In the genomic region with DNA sequence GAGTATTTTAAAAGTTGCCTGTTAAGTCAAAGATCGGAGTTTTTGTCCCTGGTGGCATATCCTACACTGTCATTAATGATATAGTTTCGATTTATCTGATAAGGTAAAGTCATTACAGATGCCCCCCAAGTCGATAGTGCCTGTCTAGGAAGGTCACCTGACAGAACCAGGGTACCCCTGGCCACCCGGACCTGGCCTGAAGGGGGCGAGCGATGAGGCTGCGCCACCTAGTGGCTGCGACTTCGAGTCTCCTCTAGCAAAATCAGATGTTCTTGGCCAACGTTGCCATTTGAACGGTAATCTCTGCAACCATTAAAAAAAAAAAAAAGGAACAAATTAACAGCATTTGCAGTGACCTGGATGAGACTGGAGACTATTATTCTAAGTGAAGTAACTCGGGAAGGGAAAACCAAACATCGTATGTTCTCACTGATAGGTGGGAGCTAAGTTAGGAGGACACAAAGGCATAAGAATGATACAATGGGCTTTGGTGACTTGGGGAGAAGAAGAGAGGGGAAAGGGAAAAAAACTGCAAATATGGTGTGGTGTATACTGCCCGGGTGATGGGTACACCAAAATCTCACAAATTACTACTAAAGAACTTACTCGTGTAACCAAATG, we compare ENCODE assay signal across 1 cellular context.
TF ChIP-seq lines count a peak whose summit lies in the region.

No MANE protein-coding gene starts in this region.

TF ChIP-seq in HCT116, 20 proteins besides CTCF, POLR2A, EP300 and RAD21 (continued from another document):
- TF ChIP-seq EZH2 (IDR thresholded peaks at IDR 0.05), result no peak
- TF ChIP-seq ZNF274 (IDR thresholded peaks at IDR 0.05; ENCODE audit: low read depth, low read length), result no peak
- TF ChIP-seq, protein P1, sequence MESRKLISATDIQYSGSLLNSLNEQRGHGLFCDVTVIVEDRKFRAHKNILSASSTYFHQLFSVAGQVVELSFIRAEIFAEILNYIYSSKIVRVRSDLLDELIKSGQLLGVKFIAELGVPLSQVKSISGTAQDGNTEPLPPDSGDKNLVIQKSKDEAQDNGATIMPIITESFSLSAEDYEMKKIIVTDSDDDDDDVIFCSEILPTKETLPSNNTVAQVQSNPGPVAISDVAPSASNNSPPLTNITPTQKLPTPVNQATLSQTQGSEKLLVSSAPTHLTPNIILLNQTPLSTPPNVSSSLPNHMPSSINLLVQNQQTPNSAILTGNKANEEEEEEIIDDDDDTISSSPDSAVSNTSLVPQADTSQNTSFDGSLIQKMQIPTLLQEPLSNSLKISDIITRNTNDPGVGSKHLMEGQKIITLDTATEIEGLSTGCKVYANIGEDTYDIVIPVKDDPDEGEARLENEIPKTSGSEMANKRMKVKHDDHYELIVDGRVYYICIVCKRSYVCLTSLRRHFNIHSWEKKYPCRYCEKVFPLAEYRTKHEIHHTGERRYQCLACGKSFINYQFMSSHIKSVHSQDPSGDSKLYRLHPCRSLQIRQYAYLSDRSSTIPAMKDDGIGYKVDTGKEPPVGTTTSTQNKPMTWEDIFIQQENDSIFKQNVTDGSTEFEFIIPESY (IDR thresholded peaks at IDR 0.05; ENCODE audit: extremely low read depth, insufficient replicate concordance, low read length), result no peak
- TF ChIP-seq CEBPB (IDR thresholded peaks at IDR 0.05; ENCODE audit: low read depth), result no peak
- no peak for TF ChIP-seq SRF (IDR thresholded peaks at IDR 0.05; ENCODE audit: low read depth)
- no peak for TF ChIP-seq POLR2AphosphoS5 (IDR thresholded peaks at IDR 0.05; ENCODE audit: low read depth, low read length)
- TF ChIP-seq FOSL1 (IDR thresholded peaks at IDR 0.05; ENCODE audit: low read depth), result no peak
- no peak for TF ChIP-seq EGR1 (IDR thresholded peaks at IDR 0.05; ENCODE audit: low read depth)
- TF ChIP-seq ELF1 (IDR thresholded peaks at IDR 0.05; ENCODE audit: borderline replicate concordance, low read depth), result no peak
- no peak for TF ChIP-seq SIN3A (IDR thresholded peaks at IDR 0.05; ENCODE audit: low read depth)
- no peak for TF ChIP-seq CBX3 (IDR thresholded peaks at IDR 0.05; ENCODE audit: low read depth)
- TF ChIP-seq, protein P2, sequence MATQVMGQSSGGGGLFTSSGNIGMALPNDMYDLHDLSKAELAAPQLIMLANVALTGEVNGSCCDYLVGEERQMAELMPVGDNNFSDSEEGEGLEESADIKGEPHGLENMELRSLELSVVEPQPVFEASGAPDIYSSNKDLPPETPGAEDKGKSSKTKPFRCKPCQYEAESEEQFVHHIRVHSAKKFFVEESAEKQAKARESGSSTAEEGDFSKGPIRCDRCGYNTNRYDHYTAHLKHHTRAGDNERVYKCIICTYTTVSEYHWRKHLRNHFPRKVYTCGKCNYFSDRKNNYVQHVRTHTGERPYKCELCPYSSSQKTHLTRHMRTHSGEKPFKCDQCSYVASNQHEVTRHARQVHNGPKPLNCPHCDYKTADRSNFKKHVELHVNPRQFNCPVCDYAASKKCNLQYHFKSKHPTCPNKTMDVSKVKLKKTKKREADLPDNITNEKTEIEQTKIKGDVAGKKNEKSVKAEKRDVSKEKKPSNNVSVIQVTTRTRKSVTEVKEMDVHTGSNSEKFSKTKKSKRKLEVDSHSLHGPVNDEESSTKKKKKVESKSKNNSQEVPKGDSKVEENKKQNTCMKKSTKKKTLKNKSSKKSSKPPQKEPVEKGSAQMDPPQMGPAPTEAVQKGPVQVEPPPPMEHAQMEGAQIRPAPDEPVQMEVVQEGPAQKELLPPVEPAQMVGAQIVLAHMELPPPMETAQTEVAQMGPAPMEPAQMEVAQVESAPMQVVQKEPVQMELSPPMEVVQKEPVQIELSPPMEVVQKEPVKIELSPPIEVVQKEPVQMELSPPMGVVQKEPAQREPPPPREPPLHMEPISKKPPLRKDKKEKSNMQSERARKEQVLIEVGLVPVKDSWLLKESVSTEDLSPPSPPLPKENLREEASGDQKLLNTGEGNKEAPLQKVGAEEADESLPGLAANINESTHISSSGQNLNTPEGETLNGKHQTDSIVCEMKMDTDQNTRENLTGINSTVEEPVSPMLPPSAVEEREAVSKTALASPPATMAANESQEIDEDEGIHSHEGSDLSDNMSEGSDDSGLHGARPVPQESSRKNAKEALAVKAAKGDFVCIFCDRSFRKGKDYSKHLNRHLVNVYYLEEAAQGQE (IDR thresholded peaks at IDR 0.05; ENCODE audit: low read depth), result no peak
- TF ChIP-seq SP1 (IDR thresholded peaks at IDR 0.05; ENCODE audit: low read depth), result no peak
- no peak for TF ChIP-seq YY1 (IDR thresholded peaks at IDR 0.05; ENCODE audit: extremely low read depth, insufficient replicate concordance, low read depth, low read length)
